ENCODE assay signal across 8 cellular contexts in genomic region chr2:74833418-74834233, GRCh38. TPM values are rescaled to one million over a fixed set of nuclear protein-coding genes. Genes with fewer than 3 reads are reported as not detected.
DNase-seq lines count a peak whose midpoint lies in the region; ATAC-seq and TF ChIP-seq lines count a peak whose summit lies in the region.

TSS of gene HK2 (plus strand) at chr2:74834127. CDS start at chr2:74834581, 454 bp downstream.

- no peaks in the 10 kb centered on the region for H3K36me3 Mint-ChIP-seq in chondrocyte (ENCODE audit: low read depth)

- ATAC-seq in HG03060 (IDR thresholded peaks at IDR 0.05; ENCODE audit: low read depth, unreplicated experiment), result peak; percentile 36

- TF ChIP-seq POLR2A in GM18526 (IDR thresholded peaks at IDR 0.05; ENCODE audit: extremely low read depth, insufficient read length), result peak; percentile 56

- H3K4me1 Mint-ChIP-seq in chondrocyte (ENCODE audit: low read depth), result peaks cover 36% of the 10 kb centered on the region

- peak within 1 kb of the TSS; percentile 97 for H3K27ac Mint-ChIP-seq in chondrocyte (ENCODE audit: unreplicated experiment)

- TF ChIP-seq CTCF in AG04449 (IDR thresholded peaks at IDR 0.05; ENCODE audit: insufficient read depth, low read length, missing control alignments) (no peak), chondrocyte (IDR thresholded peaks at IDR 0.05) (no peak)

- no peaks in the 10 kb centered on the region for H3K9me3 Mint-ChIP-seq in chondrocyte (ENCODE audit: low read depth)

- DNase-seq in AG04449 (ENCODE audit: low read depth, low spot score) (no peak), NCI-H345 (lab: John Stamatoyannopoulos, UW) (peak; percentile 86), chondrocyte (ENCODE audit: low spot score) (peak; percentile 91), left kidney (ENCODE audit: low read depth, low spot score) (peak; percentile 96)
- DNase-seq in activated CD4-positive, alpha-beta T cell treated with anti-CD3 and anti-CD28 coated beads for 24 hours (ENCODE audit: low read depth in 2 of 2), result peak; percentile 73 to 79
- DNase-seq in stimulated activated CD4-positive, alpha-beta T cell treated with anti-CD3 and anti-CD28 coated beads, Interleukin-2, amount 100 ng/mL, for 4 hours (ENCODE audit: low read depth), result peak; percentile 81

- POLR2A ChIA-PET in AG04449 (lab: Yijun Ruan, JAX), result interaction anchor here (0.9 to 2.2 kb wide), 2 partner anchors 65 to 93 kb away, joined by 3 to 10 read pairs; no protein-coding TSS in a partner anchor

- peak within 1 kb of the TSS; percentile 93 for H3K4me3 ChIP-seq in AG04449 (ENCODE audit: low read depth, low read length)

- CTCF ChIA-PET in AG04449 (lab: Yijun Ruan, JAX), result interaction anchor here (1.0 to 12.0 kb wide), 6 partner anchors 10 to 120 kb away, joined by 3 to 95 read pairs (median 6); no protein-coding TSS in a partner anchor

- H3K27me3 Mint-ChIP-seq in chondrocyte (ENCODE audit: low read depth), result no peaks in the 10 kb centered on the region

- peak within 1 kb of the TSS; percentile 94 for H3K4me3 Mint-ChIP-seq in chondrocyte (ENCODE audit: unreplicated experiment)

RNA-seq across cellular contexts. Expression of gene HK2, which starts in this region (rescaled TPM):
- 18.5 to 32.6 TPM (median 31.4 TPM) in 3 replicates for total RNA-seq in chondrocyte
